In the genomic region with DNA sequence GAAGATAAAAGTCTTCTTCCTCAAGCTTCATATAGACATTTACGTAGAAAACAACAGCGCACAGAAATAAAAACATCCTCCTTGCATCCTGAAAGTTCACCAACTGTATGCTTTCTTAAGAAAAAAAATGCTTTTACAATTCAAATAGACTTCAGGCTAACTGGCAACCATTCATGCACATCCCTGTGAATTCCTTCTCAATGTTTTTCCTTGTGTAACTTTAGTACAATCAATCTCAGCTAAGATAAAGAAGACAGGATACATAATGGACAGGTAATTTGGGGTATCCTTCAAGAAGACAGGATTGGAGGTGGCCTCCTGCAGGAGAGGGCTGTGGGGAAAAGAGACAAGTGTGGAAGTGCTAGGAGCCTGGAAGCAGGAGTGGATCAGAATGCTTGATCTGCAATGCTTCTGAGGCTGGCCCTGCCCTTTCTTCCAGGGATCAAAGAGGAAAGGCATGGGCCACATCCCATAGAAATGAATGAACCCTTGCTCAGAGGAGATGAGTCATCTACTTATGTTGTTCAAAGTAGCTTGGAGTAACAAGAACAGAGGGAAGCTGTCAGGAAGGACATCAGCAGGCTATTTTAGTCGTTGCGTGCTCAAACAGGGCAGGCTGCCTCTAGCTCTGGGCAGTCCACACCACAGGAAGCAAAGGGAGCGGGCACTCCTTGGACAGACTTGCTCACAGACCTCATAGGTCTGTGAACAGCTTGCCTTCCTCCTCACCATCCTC, we compare ENCODE assay signal across 1 cellular context.
TF ChIP-seq lines count a peak whose summit lies in the region.

No MANE protein-coding gene starts in this region.

TF ChIP-seq in K562, 482 proteins besides CTCF, POLR2A, EP300 and RAD21 (continued from another document):
- TF ChIP-seq, protein P1, sequence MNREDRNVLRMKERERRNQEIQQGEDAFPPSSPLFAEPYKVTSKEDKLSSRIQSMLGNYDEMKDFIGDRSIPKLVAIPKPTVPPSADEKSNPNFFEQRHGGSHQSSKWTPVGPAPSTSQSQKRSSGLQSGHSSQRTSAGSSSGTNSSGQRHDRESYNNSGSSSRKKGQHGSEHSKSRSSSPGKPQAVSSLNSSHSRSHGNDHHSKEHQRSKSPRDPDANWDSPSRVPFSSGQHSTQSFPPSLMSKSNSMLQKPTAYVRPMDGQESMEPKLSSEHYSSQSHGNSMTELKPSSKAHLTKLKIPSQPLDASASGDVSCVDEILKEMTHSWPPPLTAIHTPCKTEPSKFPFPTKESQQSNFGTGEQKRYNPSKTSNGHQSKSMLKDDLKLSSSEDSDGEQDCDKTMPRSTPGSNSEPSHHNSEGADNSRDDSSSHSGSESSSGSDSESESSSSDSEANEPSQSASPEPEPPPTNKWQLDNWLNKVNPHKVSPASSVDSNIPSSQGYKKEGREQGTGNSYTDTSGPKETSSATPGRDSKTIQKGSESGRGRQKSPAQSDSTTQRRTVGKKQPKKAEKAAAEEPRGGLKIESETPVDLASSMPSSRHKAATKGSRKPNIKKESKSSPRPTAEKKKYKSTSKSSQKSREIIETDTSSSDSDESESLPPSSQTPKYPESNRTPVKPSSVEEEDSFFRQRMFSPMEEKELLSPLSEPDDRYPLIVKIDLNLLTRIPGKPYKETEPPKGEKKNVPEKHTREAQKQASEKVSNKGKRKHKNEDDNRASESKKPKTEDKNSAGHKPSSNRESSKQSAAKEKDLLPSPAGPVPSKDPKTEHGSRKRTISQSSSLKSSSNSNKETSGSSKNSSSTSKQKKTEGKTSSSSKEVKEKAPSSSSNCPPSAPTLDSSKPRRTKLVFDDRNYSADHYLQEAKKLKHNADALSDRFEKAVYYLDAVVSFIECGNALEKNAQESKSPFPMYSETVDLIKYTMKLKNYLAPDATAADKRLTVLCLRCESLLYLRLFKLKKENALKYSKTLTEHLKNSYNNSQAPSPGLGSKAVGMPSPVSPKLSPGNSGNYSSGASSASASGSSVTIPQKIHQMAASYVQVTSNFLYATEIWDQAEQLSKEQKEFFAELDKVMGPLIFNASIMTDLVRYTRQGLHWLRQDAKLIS (CRISPR knock-in tag; IDR thresholded peaks at IDR 0.05): no peak
TF ChIP-seq in K562: peak in this region for 0.
